In genomic region chr11:35036642-35037041, GRCh38 we compare ENCODE assay signal across 1 cellular context.
A peak's percentile ranks its signal among the peaks of the same experiment; 100 is the strongest.
TF ChIP-seq lines count a peak whose summit lies in the region.

No MANE protein-coding gene starts in this region.

TF ChIP-seq in GM12878, 131 proteins besides CTCF, POLR2A, EP300 and RAD21:
- TF ChIP-seq BCLAF1 (IDR thresholded peaks at IDR 0.05) (no peak), IKZF1 (conservative IDR thresholded peaks at IDR 0.05) (no peak), TCF3 (IDR thresholded peaks at IDR 0.05; ENCODE audit: borderline replicate concordance, insufficient read depth, low read depth, low read length) (0 out of 2 replicates have a peak, but pooled peaks have one; percentile 33), EED (IDR thresholded peaks at IDR 0.05; ENCODE audit: low read depth) (no peak), CHD1 (IDR thresholded peaks at IDR 0.05; ENCODE audit: low read depth, low read length) (no peak), NR2F1 (conservative IDR thresholded peaks at IDR 0.05) (peak; percentile 60), YBX1 (IDR thresholded peaks at IDR 0.05) (no peak), BCL11A (IDR thresholded peaks at IDR 0.05; ENCODE audit: low read depth, low read length) (peak; percentile 37; the same call in 1 of the 2 replicates), SIX5 (IDR thresholded peaks at IDR 0.05; ENCODE audit: low read depth, low read length, severe bottlenecking) (no peak), ZNF24 (IDR thresholded peaks at IDR 0.05) (no peak), SPI1 (IDR thresholded peaks at IDR 0.05; ENCODE audit: borderline replicate concordance, insufficient read depth, low read depth, low read length) (peak; percentile 13; the same call in 1 of the 2 replicates), SP1 (IDR thresholded peaks at IDR 0.05; ENCODE audit: low read depth, low read length) (no peak), CBX5 (IDR thresholded peaks at IDR 0.05; ENCODE audit: low read depth) (0 out of 2 replicates have a peak, but pooled peaks have one; percentile 13), NKRF (conservative IDR thresholded peaks at IDR 0.05) (no peak), TCF12 (IDR thresholded peaks at IDR 0.05; ENCODE audit: low read depth, low read length) (0 out of 2 replicates have a peak, but pooled peaks have one; percentile 25), PAX5 (IDR thresholded peaks at IDR 0.05; ENCODE audit: borderline replicate concordance, low read depth, low read length) (peak; percentile 37; the same call in 1 of the 2 replicates), EZH2 (IDR thresholded peaks at IDR 0.05; ENCODE audit: borderline replicate concordance, control insufficient read depth, low read depth, low read length) (no peak), NR2C1 (IDR thresholded peaks at IDR 0.05) (0 out of 2 replicates have a peak, but pooled peaks have one; percentile 7), YY1 (IDR thresholded peaks at IDR 0.05; ENCODE audit: low read depth, low read length) (peak; percentile 68), RUNX3 (IDR thresholded peaks at IDR 0.05; ENCODE audit: low read length) (peak; percentile 75), NFYA (IDR thresholded peaks at IDR 0.05; ENCODE audit: borderline replicate concordance, low read depth, low read length) (no peak), IRF4 (IDR thresholded peaks at IDR 0.05; ENCODE audit: low read depth, low read length) (no peak), LARP7 (IDR thresholded peaks at IDR 0.05) (no peak), CHD4 (IDR thresholded peaks at IDR 0.05) (no peak), USF1 (IDR thresholded peaks at IDR 0.05; ENCODE audit: borderline replicate concordance, extremely low read length, insufficient read depth, low read depth, low read length) (no peak), MTA2 (IDR thresholded peaks at IDR 0.05; ENCODE audit: low read depth) (no peak), FOXM1 (IDR thresholded peaks at IDR 0.05; ENCODE audit: low read depth, low read length) (no peak), ASH2L (IDR thresholded peaks at IDR 0.05; ENCODE audit: borderline replicate concordance, low read depth) (no peak), GABPA (IDR thresholded peaks at IDR 0.05; ENCODE audit: low read depth) (no peak), MXI1 (IDR thresholded peaks at IDR 0.05; ENCODE audit: low read depth, low read length) (no peak)
- TF ChIP-seq, protein P1, sequence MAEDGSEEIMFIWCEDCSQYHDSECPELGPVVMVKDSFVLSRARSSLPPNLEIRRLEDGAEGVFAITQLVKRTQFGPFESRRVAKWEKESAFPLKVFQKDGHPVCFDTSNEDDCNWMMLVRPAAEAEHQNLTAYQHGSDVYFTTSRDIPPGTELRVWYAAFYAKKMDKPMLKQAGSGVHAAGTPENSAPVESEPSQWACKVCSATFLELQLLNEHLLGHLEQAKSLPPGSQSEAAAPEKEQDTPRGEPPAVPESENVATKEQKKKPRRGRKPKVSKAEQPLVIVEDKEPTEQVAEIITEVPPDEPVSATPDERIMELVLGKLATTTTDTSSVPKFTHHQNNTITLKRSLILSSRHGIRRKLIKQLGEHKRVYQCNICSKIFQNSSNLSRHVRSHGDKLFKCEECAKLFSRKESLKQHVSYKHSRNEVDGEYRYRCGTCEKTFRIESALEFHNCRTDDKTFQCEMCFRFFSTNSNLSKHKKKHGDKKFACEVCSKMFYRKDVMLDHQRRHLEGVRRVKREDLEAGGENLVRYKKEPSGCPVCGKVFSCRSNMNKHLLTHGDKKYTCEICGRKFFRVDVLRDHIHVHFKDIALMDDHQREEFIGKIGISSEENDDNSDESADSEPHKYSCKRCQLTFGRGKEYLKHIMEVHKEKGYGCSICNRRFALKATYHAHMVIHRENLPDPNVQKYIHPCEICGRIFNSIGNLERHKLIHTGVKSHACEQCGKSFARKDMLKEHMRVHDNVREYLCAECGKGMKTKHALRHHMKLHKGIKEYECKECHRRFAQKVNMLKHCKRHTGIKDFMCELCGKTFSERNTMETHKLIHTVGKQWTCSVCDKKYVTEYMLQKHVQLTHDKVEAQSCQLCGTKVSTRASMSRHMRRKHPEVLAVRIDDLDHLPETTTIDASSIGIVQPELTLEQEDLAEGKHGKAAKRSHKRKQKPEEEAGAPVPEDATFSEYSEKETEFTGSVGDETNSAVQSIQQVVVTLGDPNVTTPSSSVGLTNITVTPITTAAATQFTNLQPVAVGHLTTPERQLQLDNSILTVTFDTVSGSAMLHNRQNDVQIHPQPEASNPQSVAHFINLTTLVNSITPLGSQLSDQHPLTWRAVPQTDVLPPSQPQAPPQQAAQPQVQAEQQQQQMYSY (CRISPR knock-in tag; IDR thresholded peaks at IDR 0.05): no peak
- TF ChIP-seq, protein P2, sequence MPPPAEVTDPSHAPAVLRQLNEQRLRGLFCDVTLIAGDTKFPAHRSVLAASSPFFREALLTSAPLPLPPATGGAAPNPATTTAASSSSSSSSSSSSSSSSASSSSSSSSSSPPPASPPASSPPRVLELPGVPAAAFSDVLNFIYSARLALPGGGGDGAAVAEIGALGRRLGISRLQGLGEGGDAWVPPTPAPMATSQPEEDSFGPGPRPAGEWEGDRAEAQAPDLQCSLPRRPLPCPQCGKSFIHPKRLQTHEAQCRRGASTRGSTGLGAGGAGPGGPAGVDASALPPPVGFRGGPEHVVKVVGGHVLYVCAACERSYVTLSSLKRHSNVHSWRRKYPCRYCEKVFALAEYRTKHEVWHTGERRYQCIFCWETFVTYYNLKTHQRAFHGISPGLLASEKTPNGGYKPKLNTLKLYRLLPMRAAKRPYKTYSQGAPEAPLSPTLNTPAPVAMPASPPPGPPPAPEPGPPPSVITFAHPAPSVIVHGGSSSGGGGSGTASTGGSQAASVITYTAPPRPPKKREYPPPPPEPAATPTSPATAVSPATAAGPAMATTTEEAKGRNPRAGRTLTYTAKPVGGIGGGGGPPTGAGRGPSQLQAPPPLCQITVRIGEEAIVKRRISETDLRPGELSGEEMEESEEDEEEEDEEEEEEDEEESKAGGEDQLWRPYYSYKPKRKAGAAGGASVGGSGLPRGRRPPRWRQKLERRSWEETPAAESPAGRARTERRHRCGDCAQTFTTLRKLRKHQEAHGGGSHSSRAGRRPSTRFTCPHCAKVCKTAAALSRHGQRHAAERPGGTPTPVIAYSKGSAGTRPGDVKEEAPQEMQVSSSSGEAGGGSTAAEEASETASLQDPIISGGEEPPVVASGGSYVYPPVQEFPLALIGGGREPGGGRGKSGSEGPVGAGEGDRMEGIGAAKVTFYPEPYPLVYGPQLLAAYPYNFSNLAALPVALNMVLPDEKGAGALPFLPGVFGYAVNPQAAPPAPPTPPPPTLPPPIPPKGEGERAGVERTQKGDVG (CRISPR knock-in tag; IDR thresholded peaks at IDR 0.05): peak; percentile 7; the same call in 1 of the 2 replicates
- TF ChIP-seq, protein P3, sequence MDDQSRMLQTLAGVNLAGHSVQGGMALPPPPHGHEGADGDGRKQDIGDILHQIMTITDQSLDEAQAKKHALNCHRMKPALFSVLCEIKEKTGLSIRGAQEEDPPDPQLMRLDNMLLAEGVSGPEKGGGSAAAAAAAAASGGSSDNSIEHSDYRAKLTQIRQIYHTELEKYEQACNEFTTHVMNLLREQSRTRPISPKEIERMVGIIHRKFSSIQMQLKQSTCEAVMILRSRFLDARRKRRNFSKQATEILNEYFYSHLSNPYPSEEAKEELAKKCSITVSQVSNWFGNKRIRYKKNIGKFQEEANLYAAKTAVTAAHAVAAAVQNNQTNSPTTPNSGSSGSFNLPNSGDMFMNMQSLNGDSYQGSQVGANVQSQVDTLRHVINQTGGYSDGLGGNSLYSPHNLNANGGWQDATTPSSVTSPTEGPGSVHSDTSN (IDR thresholded peaks at IDR 0.05; ENCODE audit: insufficient replicate concordance, low read depth, low read length): no peak
